Comparison of ENCODE assay signal across 14 cellular contexts in the genomic region with DNA sequence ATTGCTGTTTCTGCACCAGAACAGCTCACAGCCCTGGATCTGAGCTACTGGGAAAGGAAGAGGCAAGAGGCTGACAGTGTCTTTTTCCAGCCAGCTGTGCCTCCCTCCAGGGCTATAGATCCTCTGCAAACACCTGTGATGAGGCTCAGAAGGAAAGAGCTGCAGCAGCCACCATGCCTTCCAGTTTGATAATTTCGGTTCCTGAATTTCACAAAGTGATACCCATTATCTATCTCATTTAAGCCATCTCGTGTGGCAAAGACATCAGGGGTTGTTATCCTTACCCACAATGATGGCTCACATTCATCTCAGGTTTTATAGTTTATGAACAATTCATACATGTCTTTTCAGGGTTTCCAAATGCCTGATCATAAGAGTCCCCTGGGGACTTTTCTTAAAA. TPM values are rescaled to one million over a fixed set of nuclear protein-coding genes. Genes with fewer than 3 reads are reported as not detected.
DNase-seq lines count a peak whose midpoint lies in the region; ATAC-seq, FAIRE-seq and TF ChIP-seq lines count a peak whose summit lies in the region.
"Had no signal": no experiment of that assay in that cellular context is flagged by ENCODE, and none has a peak within 500 bp of the region (broad histone marks: within the 10 kb centered on the region; RNA-seq: fewer than 3 reads in every experiment).

No MANE protein-coding gene starts in this region.

- peaks cover 6 to 12% (median 6%) of the 10 kb centered on the region in 3 donors for H3K4me1 Mint-ChIP-seq in CD8-positive, alpha-beta memory T cell

- H2BK120ac ChIP-seq in H1 (replicated peaks; ENCODE audit: low read depth, low read length) = no peak overlapping the region

- no peak for TF ChIP-seq CTCF in H1 (IDR thresholded peaks at IDR 0.05; ENCODE audit: control extremely low read depth in 1 of 3, insufficient read depth in 1 of 3, low read depth in 1 of 3, low read length in 3 of 3)

- no peak for TF ChIP-seq EP300 in H1 (IDR thresholded peaks at IDR 0.05; ENCODE audit: borderline replicate concordance in 1 of 2, low read depth in 2 of 2, low read length in 2 of 2)

- no peaks in the 10 kb centered on the region for H3K36me3 Mint-ChIP-seq in CD8-positive, alpha-beta memory T cell

- no peak for FAIRE-seq in H1 (lab: Jason Lieb, UNC)

- H2BK20ac ChIP-seq in H1 (ENCODE audit: low read length) = no peak overlapping the region

- 0 out of 7 replicates have a peak, but pooled peaks cover 0 to 3% (median 0%) of the 10 kb centered on the region in 4 experiments for H3K27me3 ChIP-seq in H1 (replicated peaks in 1 of 4; ENCODE audit: control insufficient read depth in 3 of 4, extremely low read depth in 1 of 4, insufficient read depth in 3 of 4, low read length in 3 of 4)
- H3K27me3 ChIP-seq in skeletal muscle tissue (ENCODE audit: control insufficient read depth in 3 of 3, insufficient read depth in 3 of 3, low read length in 3 of 3) = peaks cover 0 to 7% (median 0%) of the 10 kb centered on the region in 3 donors
- peaks cover 7% of the 10 kb centered on the region for H3K27me3 ChIP-seq in CD8-positive, alpha-beta memory T cell (ENCODE audit: insufficient read depth, low read length, poor library complexity, severe bottlenecking)

- H3K79me2 ChIP-seq in H1 (ENCODE audit: control insufficient read depth in 1 of 2, insufficient read depth in 2 of 2, low read length in 2 of 2) = peaks cover 0 to 9% of the 10 kb centered on the region in 2 experiments; a peak in 1 of 4 replicates

- no peak for TF ChIP-seq RAD21 in H1 (IDR thresholded peaks at IDR 0.05 in 1 of 2, conservative IDR thresholded peaks at IDR 0.05 in 1 of 2; ENCODE audit: low read depth in 2 of 2, low read length in 2 of 2)

- H4K8ac ChIP-seq in H1 (ENCODE audit: extremely low read depth, insufficient read depth, low read length) = no peak overlapping the region

- no peak overlapping the region for H3K9ac ChIP-seq in H1 (replicated peaks in 1 of 4; ENCODE audit: extremely low read depth in 1 of 4, low read depth in 3 of 4, low read length in 3 of 4)
- no peak overlapping the region for H3K9ac ChIP-seq in skeletal muscle tissue (ENCODE audit: low read depth in 1 of 3, low read length in 3 of 3)

- no peaks in the 10 kb centered on the region for H3K9me3 Mint-ChIP-seq in CD8-positive, alpha-beta memory T cell
- H3K9me3 Mint-ChIP-seq: dendritic cell treated with granulocyte-macrophage colony-stimulating factor and Interleukin-4, amounts not matched to agents 40 ng/mL and 50 ng/mL, for 4 days had no signal

- H3K4me3 ChIP-seq in H1 (ENCODE audit: extremely low read depth in 1 of 4, insufficient read depth in 2 of 4, low read depth in 3 of 4, low read length in 4 of 4) (no peak overlapping the region), skeletal muscle tissue (ENCODE audit: low read length in 3 of 3) (no peak overlapping the region)
- H3K4me3 ChIP-seq in CD8-positive, alpha-beta memory T cell (ENCODE audit: low read length) = no peak overlapping the region

- no peak overlapping the region for H3K14ac ChIP-seq in H1 (ENCODE audit: insufficient read length)

- no peak overlapping the region for H3K4me3 Mint-ChIP-seq in CD8-positive, alpha-beta memory T cell
- H3K4me3 Mint-ChIP-seq: dendritic cell treated with granulocyte-macrophage colony-stimulating factor and Interleukin-4, amounts not matched to agents 40 ng/mL and 50 ng/mL, for 4 days had no signal

- no peaks in the 10 kb centered on the region for H3K79me1 ChIP-seq in H1 (ENCODE audit: low read depth, low read length)

- H3K27ac ChIP-seq in H1 (ENCODE audit: low read depth, low read length) (no peak overlapping the region), skeletal muscle tissue (ENCODE audit: low read depth, low read length) (peak overlapping the region; percentile 71)
- no peak overlapping the region for H3K27ac ChIP-seq in CD8-positive, alpha-beta memory T cell (ENCODE audit: low read depth, low read length)

- no peak overlapping the region for H3K4me2 ChIP-seq in H1 (ENCODE audit: insufficient read depth in 1 of 2, low read depth in 2 of 2, low read length in 2 of 2)

- no peak overlapping the region for H3K4ac ChIP-seq in H1 (replicated peaks; ENCODE audit: insufficient read length, low read depth, low read length)

- CTCF ChIA-PET in H1 (lab: Charles Lee; ENCODE audit: partially characterized antibody) = interaction anchor here (0.9 to 2.4 kb wide), 2 partner anchors 19 to 30 kb away, joined by 3 to 6 read pairs; no protein-coding TSS in a partner anchor
- CTCF ChIA-PET in CD8-positive, alpha-beta memory T cell (lab: Charles Lee) = no interaction called here

- H4K91ac ChIP-seq in H1 (replicated peaks; ENCODE audit: insufficient read length, low read length) = no peak overlapping the region

- WGBS in H1 (ENCODE audit: extremely low coverage in 1 of 2, insufficient coverage in 1 of 2, insufficient read length in 1 of 2, insufficient replicate concordance in 2 of 2, low coverage in 1 of 2, low lambda C conversion rate in 2 of 2, missing lambda C conversion rate in 1 of 2), 2 experiments = 82% methylated on average over 2 of the region's 2 CpGs; no CpG with 5 or more reads in 1 of the 2 experiments

- H3K36me3 ChIP-seq in H1 (ENCODE audit: control insufficient read depth in 2 of 4, insufficient read depth in 4 of 4, low read length in 3 of 4) (no peaks in the 10 kb centered on the region), skeletal muscle tissue (ENCODE audit: control insufficient read depth in 3 of 3, insufficient read depth in 3 of 3, low read length in 3 of 3) (peaks cover 0 to 6% (median 0%) of the 10 kb centered on the region in 3 donors)
- H3K36me3 ChIP-seq in CD8-positive, alpha-beta memory T cell (ENCODE audit: insufficient read depth, low read length) = no peaks in the 10 kb centered on the region

- ATAC-seq in GM18873 (IDR thresholded peaks at IDR 0.05; ENCODE audit: low FRiP score, unreplicated experiment) (no peak), GM21526 (IDR thresholded peaks at IDR 0.05; ENCODE audit: low FRiP score, unreplicated experiment) (no peak)

- H2AFZ ChIP-seq in H1 (ENCODE audit: low read length) = no peak overlapping the region

- no peaks in the 10 kb centered on the region for H3K9me3 ChIP-seq in H1 (ENCODE audit: insufficient read depth in 2 of 2, low read depth in 1 of 2, low read length in 1 of 2)
- H3K9me3 ChIP-seq in skeletal muscle tissue (ENCODE audit: control insufficient read depth in 3 of 3, low read length in 3 of 3) = no peaks in the 10 kb centered on the region
- no peaks in the 10 kb centered on the region for H3K9me3 ChIP-seq in CD8-positive, alpha-beta memory T cell (ENCODE audit: low read length)

- POLR2A ChIA-PET in H1 (lab: Charles Lee; ENCODE audit: partially characterized antibody) = no interaction called here
- POLR2A ChIA-PET in CD8-positive, alpha-beta memory T cell (lab: Charles Lee) = no interaction called here

- H3K4me1 ChIP-seq in H1 (replicated peaks in 1 of 4; ENCODE audit: control insufficient read depth in 3 of 4, insufficient read depth in 4 of 4, low read length in 3 of 4) (peaks cover 3 to 8% (median 5%) of the 10 kb centered on the region in 4 experiments; a peak in 4 of 7 replicates), skeletal muscle tissue (ENCODE audit: control insufficient read depth in 3 of 3, insufficient read depth in 3 of 3, low read length in 3 of 3) (peaks cover 10 to 17% (median 14%) of the 10 kb centered on the region in 3 donors)
- no peaks in the 10 kb centered on the region for H3K4me1 ChIP-seq in CD8-positive, alpha-beta memory T cell (ENCODE audit: insufficient read depth, low read length)

- no peak overlapping the region for H3K23ac ChIP-seq in H1 (ENCODE audit: insufficient read length)

- peaks cover 31 to 61% of the 10 kb centered on the region in 2 donors for H3K27me3 Mint-ChIP-seq in CD8-positive, alpha-beta memory T cell

- H3K18ac ChIP-seq in H1 (ENCODE audit: extremely low read depth, low read length) = no peak overlapping the region

- no peak overlapping the region for H3K56ac ChIP-seq in H1 (replicated peaks; ENCODE audit: insufficient read length, low read depth, low read length)

- H4K20me1 ChIP-seq in H1 (replicated peaks in 1 of 2; ENCODE audit: control insufficient read depth in 1 of 2, insufficient read depth in 2 of 2, low read length in 2 of 2) = no peaks in the 10 kb centered on the region

- no peak for TF ChIP-seq POLR2A in H1 (IDR thresholded peaks at IDR 0.05; ENCODE audit: control extremely low read depth in 1 of 2, low read depth in 2 of 2, low read length in 2 of 2)

- H3K23me2 ChIP-seq in H1 (ENCODE audit: low read depth, low read length) = peaks cover 10% of the 10 kb centered on the region; the same call in 1 of the 2 replicates

- H3K27ac Mint-ChIP-seq in CD8-positive, alpha-beta memory T cell = no peak overlapping the region
- H3K27ac Mint-ChIP-seq: CD14-positive monocyte; dendritic cell treated with granulocyte-macrophage colony-stimulating factor and Interleukin-4, amounts not matched to agents 40 ng/mL and 50 ng/mL, for 4 days had no signal

- no peak overlapping the region for H2BK15ac ChIP-seq in H1 (ENCODE audit: low read length)

- no peak overlapping the region for H4K5ac ChIP-seq in H1 (ENCODE audit: insufficient read length, low read depth, low read length)

- no peak overlapping the region for H2BK5ac ChIP-seq in H1 (ENCODE audit: low read depth, low read length)

- peak overlapping the region; percentile 70 for H2AK5ac ChIP-seq in H1 (ENCODE audit: low read depth, low read length)

- DNase-seq in EH (ENCODE audit: low read depth) = peak; percentile 10
- DNase-seq in MV-4-11 (lab: John Stamatoyannopoulos, UW) = peak; percentile 14
- DNase-seq in H1 (ENCODE audit: low read depth in 1 of 2, low spot score in 2 of 2) = no peak
- DNase-seq in SW 1271 (lab: John Stamatoyannopoulos, UW) = no peak
- DNase-seq in CD8-positive, alpha-beta memory T cell = no peak
- DNase-seq: activated CD4-positive, CD25-positive, alpha-beta regulatory T cell; KG1; NCI-H526 treated with DMSO at 0.1 percent for 48 hours; stimulated activated CD4-positive, alpha-beta T cell treated with anti-CD3 and anti-CD28 coated beads, Interleukin-2, amount 100 ng/mL, for 24 hours had no signal

- H2BK12ac ChIP-seq in H1 (ENCODE audit: low read depth, low read length) = no peak overlapping the region

RNA-seq across cellular contexts. Expression of a gene that starts 1.8 kb away (rescaled TPM):
- total RNA-seq in H1 (2021; fragmentation: NEBNext Ultra II Directional; extraction: Animal tissue kit (Norgen Biotek cat#: 25700)) = 20.2 and 21.0 TPM in 2 replicates
- 23.9 and 24.7 TPM in 2 replicates for polyA plus RNA-seq in H1 (2011; rRNA removed)
- polyA plus RNA-seq in H1 (2011; cell fraction: cytosol; rRNA removed) = 24.6 TPM
- 15.6 TPM for polyA plus RNA-seq in H1 (2011; cell fraction: nucleus; rRNA removed)
- 21.5 to 30.2 TPM (median 23.2 TPM) in 4 replicates for polyA plus RNA-seq in H1 (2012, experiment 1 of 2)
- 15.6 TPM for polyA plus RNA-seq in H1 (2012, experiment 2 of 2)
- 17.0 TPM for polyA plus RNA-seq in H1 (2013, experiment 1 of 2)
- 17.2 TPM for polyA plus RNA-seq in H1 (2013, experiment 2 of 2)
- polyA minus RNA-seq in H1 (2011; rRNA and poly(A)+ RNA removed) = 12.1 and 12.8 TPM in 2 replicates
- 5.7 TPM for polyA minus RNA-seq in H1 (2011; cell fraction: cytosol; rRNA and poly(A)+ RNA removed)
- polyA minus RNA-seq in H1 (2011; cell fraction: nucleus; rRNA and poly(A)+ RNA removed) = 15.3 TPM
- 7.3 TPM for total RNA-seq in skeletal muscle tissue
- under 1 TPM in 1 of 2 experiments, not detected in 1; 0.51 TPM for total RNA-seq in CD8-positive, alpha-beta memory T cell
- polyA plus RNA-seq in CD8-positive, alpha-beta memory T cell = 0.05 TPM
- polyA plus RNA-seq: CD14-positive monocyte had no signal

RNA-seq across cellular contexts. Expression of a gene that starts 36.5 kb away (rescaled TPM):
- 3.4 and 4.5 TPM in 2 replicates for total RNA-seq in H1 (2021; fragmentation: NEBNext Ultra II Directional; extraction: Animal tissue kit (Norgen Biotek cat#: 25700))
- 2.8 and 3.2 TPM in 2 replicates for polyA plus RNA-seq in H1 (2011; rRNA removed)
- 3.8 TPM for polyA plus RNA-seq in H1 (2011; cell fraction: cytosol; rRNA removed)
- 1.9 TPM for polyA plus RNA-seq in H1 (2011; cell fraction: nucleus; rRNA removed)
- polyA plus RNA-seq in H1 (2012, experiment 1 of 2) = 2.0 to 4.7 TPM (median 3.4 TPM) in 4 replicates
- polyA plus RNA-seq in H1 (2012, experiment 2 of 2) = 0.62 TPM
- polyA plus RNA-seq in H1 (2013, experiment 1 of 2) = 2.7 TPM
- polyA plus RNA-seq in H1 (2013, experiment 2 of 2) = 2.7 TPM
- polyA minus RNA-seq in H1 (2011; rRNA and poly(A)+ RNA removed) = 1.5 and 2.0 TPM in 2 replicates
- 4.3 TPM for polyA minus RNA-seq in H1 (2011; cell fraction: cytosol; rRNA and poly(A)+ RNA removed)
- 1.8 TPM for polyA minus RNA-seq in H1 (2011; cell fraction: nucleus; rRNA and poly(A)+ RNA removed)
- total RNA-seq in skeletal muscle tissue = 5.2 TPM
- under 1 TPM; 0.18 to 0.20 TPM for total RNA-seq in CD8-positive, alpha-beta memory T cell
- not detected for polyA plus RNA-seq in CD8-positive, alpha-beta memory T cell

RNA-seq across cellular contexts. Expression of a gene that starts 36.9 kb away (rescaled TPM):
- total RNA-seq in H1 (2021; fragmentation: NEBNext Ultra II Directional; extraction: Animal tissue kit (Norgen Biotek cat#: 25700)) = 9.3 and 10.4 TPM in 2 replicates
- polyA plus RNA-seq in H1 (2011; rRNA removed) = 5.0 TPM in 2 replicates
- 7.7 TPM for polyA plus RNA-seq in H1 (2011; cell fraction: cytosol; rRNA removed)
- polyA plus RNA-seq in H1 (2011; cell fraction: nucleus; rRNA removed) = 6.0 TPM
- 6.2 to 8.3 TPM (median 7.3 TPM) in 4 replicates for polyA plus RNA-seq in H1 (2012, experiment 1 of 2)
- 0.64 TPM for polyA plus RNA-seq in H1 (2012, experiment 2 of 2)
- polyA plus RNA-seq in H1 (2013, experiment 1 of 2) = 7.6 TPM
- 6.7 TPM for polyA plus RNA-seq in H1 (2013, experiment 2 of 2)
- 9.2 and 13.0 TPM in 2 replicates for polyA minus RNA-seq in H1 (2011; rRNA and poly(A)+ RNA removed)
- 7.0 TPM for polyA minus RNA-seq in H1 (2011; cell fraction: cytosol; rRNA and poly(A)+ RNA removed)
- 39.8 TPM for polyA minus RNA-seq in H1 (2011; cell fraction: nucleus; rRNA and poly(A)+ RNA removed)
- 11.0 TPM for total RNA-seq in skeletal muscle tissue
- under 1 TPM; 0.46 to 0.62 TPM for total RNA-seq in CD8-positive, alpha-beta memory T cell
- polyA plus RNA-seq in CD8-positive, alpha-beta memory T cell = not detected

Comparison
In these comparisons a context has a peak if more than half of its experiments do, and no peak if none do; other contexts are left out.
1. DNase-seq: peak in EH (single experiment) and MV-4-11 (single experiment); none in H1 (0 of 2), SW 1271 (0 of 2) and CD8-positive, alpha-beta memory T cell (0 of 5).